Comparison of ENCODE assay signal across 28 cellular contexts in the genomic region with DNA sequence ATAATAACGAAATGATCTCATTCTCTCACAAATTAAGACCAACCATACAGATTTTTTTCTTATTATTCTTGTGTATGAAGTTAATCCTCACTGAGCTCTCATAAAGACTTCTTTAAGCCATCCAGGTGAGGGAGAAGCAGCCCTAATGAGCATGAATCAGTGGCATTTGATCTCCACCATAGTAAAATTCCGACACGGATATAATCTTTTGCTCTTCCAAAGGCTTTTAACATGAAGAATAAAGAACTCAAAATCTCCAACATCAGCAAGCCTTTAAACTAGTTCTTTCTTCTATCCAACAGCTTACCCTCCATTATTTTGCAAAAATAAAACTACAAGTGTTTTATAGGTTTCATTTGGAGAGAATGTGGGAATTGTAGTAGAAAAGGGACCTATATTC.
"Had no signal": no experiment of that assay in that cellular context is flagged by ENCODE, and none has a peak within 500 bp of the region (broad histone marks: within the 10 kb centered on the region; RNA-seq: fewer than 3 reads in every experiment).

No MANE protein-coding gene starts in this region.

- H3K4me3 ChIP-seq: stomach, suprapubic skin, testis, thoracic aorta, thyroid gland, tibial artery, tibial nerve, transverse colon, upper lobe of left lung, upper lobe of right lung, uterus, vagina had no signal

- H3K9me3 ChIP-seq: stomach, suprapubic skin, testis, thoracic aorta, thyroid gland, tibial artery, tibial nerve, transverse colon, upper lobe of left lung, upper lobe of right lung, uterus, vagina had no signal

- H3K27ac ChIP-seq: stomach, suprapubic skin, testis, thoracic aorta, thyroid gland, tibial artery, tibial nerve, transverse colon, upper lobe of left lung, upper lobe of right lung, uterus, vagina had no signal

- ATAC-seq: stimulated activated effector memory CD8-positive, alpha-beta T cell treated with anti-CD3 and anti-CD28 coated beads, Interleukin-12 subunit alpha, Interleukin-12 subunit beta, amount 100 ng/mL, for 72 hours; stimulated activated memory B cell treated with anti-CD40 and anti-IgM and Interleukin-4, amounts not matched to agents 10 μg/mL and 1 μg/mL and 100 μg/mL, for 72 hours; stimulated activated naive B cell treated with anti-CD40 and anti-IgM and Interleukin-4, amounts not matched to agents 10 μg/mL and 1 μg/mL and 100 μg/mL, for 72 hours; stimulated activated naive CD8-positive, alpha-beta T cell treated with anti-CD3 and anti-CD28 coated beads, Interleukin-15, amount 100 ng/mL, for 72 hours; stimulated activated naive CD8-positive, alpha-beta T cell treated with anti-CD3 and anti-CD28 coated beads, Interleukin-15, Interleukin-2, amounts not matched to agents 100 U/mL and 50 U/mL, for 24 hours; upper lobe of right lung had no signal

- H3K27ac Mint-ChIP-seq: stimulated activated effector memory CD8-positive, alpha-beta T cell treated with anti-CD3 and anti-CD28 coated beads, Interleukin-12 subunit alpha, Interleukin-12 subunit beta, amount 100 ng/mL, for 72 hours; stimulated activated memory B cell treated with anti-CD40 and anti-IgM and Interleukin-4, amounts not matched to agents 10 μg/mL and 1 μg/mL and 100 μg/mL, for 72 hours; stimulated activated naive B cell treated with anti-CD40 and anti-IgM and Interleukin-4, amounts not matched to agents 10 μg/mL and 1 μg/mL and 100 μg/mL, for 72 hours; stimulated activated naive CD8-positive, alpha-beta T cell treated with anti-CD3 and anti-CD28 coated beads, Interleukin-15, Interleukin-2, amounts not matched to agents 100 ng/mL and 50 ng/mL, for 24 hours; type B pancreatic cell had no signal

- H3K4me1 Mint-ChIP-seq: stimulated activated effector memory CD8-positive, alpha-beta T cell treated with anti-CD3 and anti-CD28 coated beads, Interleukin-12 subunit alpha, Interleukin-12 subunit beta, amount 100 ng/mL, for 72 hours; stimulated activated memory B cell treated with anti-CD40 and anti-IgM and Interleukin-4, amounts not matched to agents 10 μg/mL and 1 μg/mL and 100 μg/mL, for 72 hours; stimulated activated naive B cell treated with anti-CD40 and anti-IgM and Interleukin-4, amounts not matched to agents 10 μg/mL and 1 μg/mL and 100 μg/mL, for 72 hours; stimulated activated naive CD8-positive, alpha-beta T cell treated with anti-CD3 and anti-CD28 coated beads, Interleukin-15, amount 100 ng/mL, for 72 hours had no signal

- H3K27me3 ChIP-seq: stomach, suprapubic skin, testis, thyroid gland, tibial artery, tibial nerve, transverse colon, upper lobe of left lung, upper lobe of right lung, uterus, vagina had no signal

- H3K27me3 Mint-ChIP-seq: stimulated activated memory B cell treated with anti-CD40 and anti-IgM and Interleukin-4, amounts not matched to agents 10 μg/mL and 1 μg/mL and 100 μg/mL, for 72 hours; stimulated activated naive B cell treated with anti-CD40 and anti-IgM and Interleukin-4, amounts not matched to agents 10 μg/mL and 1 μg/mL and 100 μg/mL, for 72 hours; stimulated activated naive CD8-positive, alpha-beta T cell treated with anti-CD3 and anti-CD28 coated beads, Interleukin-15, amount 100 ng/mL, for 72 hours; stimulated activated naive CD8-positive, alpha-beta T cell treated with anti-CD3 and anti-CD28 coated beads, Interleukin-15, Interleukin-2, amounts not matched to agents 100 ng/mL and 50 ng/mL, for 24 hours; type B pancreatic cell had no signal

- H3K36me3 Mint-ChIP-seq: stimulated activated effector memory CD8-positive, alpha-beta T cell treated with anti-CD3 and anti-CD28 coated beads, Interleukin-12 subunit alpha, Interleukin-12 subunit beta, amount 100 ng/mL, for 72 hours; stimulated activated memory B cell treated with anti-CD40 and anti-IgM and Interleukin-4, amounts not matched to agents 10 μg/mL and 1 μg/mL and 100 μg/mL, for 72 hours; stimulated activated naive B cell treated with anti-CD40 and anti-IgM and Interleukin-4, amounts not matched to agents 10 μg/mL and 1 μg/mL and 100 μg/mL, for 72 hours; type B pancreatic cell had no signal

- H3K9me3 Mint-ChIP-seq: stimulated activated memory B cell treated with anti-CD40 and anti-IgM and Interleukin-4, amounts not matched to agents 10 μg/mL and 1 μg/mL and 100 μg/mL, for 72 hours; type B pancreatic cell had no signal

- DNase-seq: stimulated activated CD4-positive, alpha-beta T cell treated with anti-CD3 and anti-CD28 coated beads, Interleukin-2, amount 100 ng/mL, for 48 hours; stimulated activated CD4-positive, alpha-beta T cell treated with anti-CD3 and anti-CD28 coated beads, Interleukin-4, amount 100 ng/mL, for 1 hour; stimulated activated CD4-positive, alpha-beta T cell treated with anti-CD3 and anti-CD28 coated beads, Interleukin-4, amount 100 ng/mL, for 24 hours; stimulated activated CD4-positive, alpha-beta T cell treated with anti-CD3 and anti-CD28 coated beads, Interleukin-4, amount 100 ng/mL, for 4 hours; stimulated activated CD8-positive, alpha-beta memory T cell treated with anti-CD3 and anti-CD28 coated beads, Interleukin-4, amount 100 ng/mL, for 48 hours; stimulated activated naive B cell treated with anti-CD40 and anti-IgM and Interleukin-4, amounts not matched to agents 10 μg/mL and 1 μg/mL and 100 μg/mL, for 72 hours; stimulated activated naive CD4-positive, alpha-beta T cell; stimulated activated naive CD4-positive, alpha-beta T cell treated with Interleukin-2 at 50 U/mL for 16 hours; stimulated activated naive CD8-positive, alpha-beta T cell treated with anti-CD3 and anti-CD28 coated beads, Interleukin-15, amount 100 ng/mL, for 72 hours; stimulated activated naive CD8-positive, alpha-beta T cell treated with anti-CD3 and anti-CD28 coated beads, Interleukin-15, Interleukin-2, amounts not matched to agents 100 U/mL and 50 U/mL, for 24 hours; stomach; substantia nigra; testis; thyroid gland; tibial artery; transverse colon; trophoblast cell; upper lobe of left lung; upper lobe of right lung; uterus had no signal

- H3K36me3 ChIP-seq: stomach, suprapubic skin, thoracic aorta, thyroid gland, tibial artery, tibial nerve, transverse colon, upper lobe of left lung, upper lobe of right lung, uterus, vagina had no signal

- H3K4me1 ChIP-seq: stomach, suprapubic skin, testis, thyroid gland, tibial artery, tibial nerve, transverse colon, upper lobe of left lung, upper lobe of right lung, uterus, vagina had no signal

- H3K4me3 Mint-ChIP-seq: stimulated activated effector memory CD8-positive, alpha-beta T cell treated with anti-CD3 and anti-CD28 coated beads, Interleukin-12 subunit alpha, Interleukin-12 subunit beta, amount 100 ng/mL, for 72 hours; stimulated activated memory B cell treated with anti-CD40 and anti-IgM and Interleukin-4, amounts not matched to agents 10 μg/mL and 1 μg/mL and 100 μg/mL, for 72 hours; stimulated activated naive B cell treated with anti-CD40 and anti-IgM and Interleukin-4, amounts not matched to agents 10 μg/mL and 1 μg/mL and 100 μg/mL, for 72 hours; stimulated activated naive CD8-positive, alpha-beta T cell treated with anti-CD3 and anti-CD28 coated beads, Interleukin-15, amount 100 ng/mL, for 72 hours; stimulated activated naive CD8-positive, alpha-beta T cell treated with anti-CD3 and anti-CD28 coated beads, Interleukin-15, Interleukin-2, amounts not matched to agents 100 ng/mL and 50 ng/mL, for 24 hours; type B pancreatic cell had no signal
